Comparison of ENCODE assay signal across 8 cellular contexts in the genomic region with DNA sequence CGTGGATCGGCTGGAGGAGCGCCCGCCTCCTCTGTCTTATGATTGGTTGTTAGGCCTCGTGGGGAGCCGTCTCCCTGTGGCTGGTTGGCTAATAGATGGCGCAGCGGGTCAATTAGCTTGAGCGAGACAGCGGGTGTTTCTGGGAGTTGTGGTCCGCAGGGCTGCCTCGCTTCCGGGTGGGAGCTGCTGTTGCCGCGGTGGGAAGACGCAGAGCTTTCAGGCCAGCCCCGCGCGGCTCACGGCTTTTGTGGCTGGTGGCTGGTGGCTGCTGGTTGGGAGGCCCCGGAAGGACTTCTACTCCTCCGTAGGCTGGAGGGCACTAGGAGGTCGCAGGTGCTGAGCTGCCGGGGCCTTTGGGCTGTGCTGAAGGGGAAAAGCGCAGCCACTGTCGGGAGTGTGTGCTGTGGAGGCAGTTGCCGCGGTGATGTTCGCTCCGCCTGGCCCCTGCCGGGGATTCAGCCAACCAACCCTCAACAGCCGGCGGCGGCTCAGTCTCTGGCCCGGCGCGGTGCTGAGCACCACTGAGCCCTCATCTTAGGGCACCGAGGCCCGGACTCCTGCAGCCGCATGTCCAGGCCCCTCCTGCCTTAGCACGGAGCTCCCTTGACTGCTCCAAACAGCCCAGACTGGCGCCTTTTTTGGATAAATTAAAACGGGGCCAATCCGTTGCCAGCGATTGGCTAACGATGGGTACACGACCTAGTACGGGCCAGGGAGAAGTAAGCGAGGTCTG. TPM values are rescaled to one million over a fixed set of nuclear protein-coding genes. Genes with fewer than 3 reads are reported as not detected.
A peak's percentile ranks its signal among the peaks of the same experiment; 100 is the strongest.
DNase-seq lines count a peak whose midpoint lies in the region; ATAC-seq and TF ChIP-seq lines count a peak whose summit lies in the region.

No MANE protein-coding gene starts in this region.

- H3K4me1 Mint-ChIP-seq in T-cell: peaks cover 52 to 55% (median 52%) of the 10 kb centered on the region in 3 donors
- H3K4me1 Mint-ChIP-seq in progenitor cell of endocrine pancreas (ENCODE audit: low read depth): peaks cover 7% of the 10 kb centered on the region

- peak overlapping the region; percentile 94 for H3K4me3 ChIP-seq in left ventricle myocardium inferior

- intact Hi-C loops in left ventricle myocardium inferior (cut with micrococcal nuclease): no loop called here

- ATAC-seq in HG02852 (IDR thresholded peaks at IDR 0.05; ENCODE audit: unreplicated experiment): peak; percentile 84
- peak; percentile 83 to 84 (median 83) for ATAC-seq in T-cell (replicated peaks in 1 of 4)

- H3K9me3 Mint-ChIP-seq in T-cell: no peaks in the 10 kb centered on the region
- H3K9me3 Mint-ChIP-seq in progenitor cell of endocrine pancreas (ENCODE audit: low read depth): peaks cover 2% of the 10 kb centered on the region

- TF ChIP-seq CTCF in GM13977 (IDR thresholded peaks at IDR 0.05; ENCODE audit: extremely low read depth, insufficient read depth, missing control alignments) (no peak), left ventricle myocardium inferior (IDR thresholded peaks at IDR 0.05; ENCODE audit: borderline replicate concordance) (no peak), progenitor cell of endocrine pancreas (IDR thresholded peaks at IDR 0.05; ENCODE audit: unreplicated experiment) (no peak)

- H3K36me3 ChIP-seq in left ventricle myocardium inferior: no peaks in the 10 kb centered on the region

- H3K4me1 ChIP-seq in left ventricle myocardium inferior: peaks cover 39% of the 10 kb centered on the region

- CTCF ChIA-PET in T-cell (lab: Charles Lee): interaction anchor here (0.6 to 2.8 kb wide), 7 partner anchors 16 to 1985 kb away, joined by 3 to 32 read pairs (median 8); a partner anchor contains a TSS

- in situ Hi-C loops in GM13977 (cut with MboI; ENCODE audit: low pct_unique_long_range_greater_than_20kb, low sequenced_read_pairs, unreplicated experiment): no loop called here

- H3K27ac Mint-ChIP-seq in T-cell (peak overlapping the region; percentile 99), progenitor cell of endocrine pancreas (peak overlapping the region; percentile 98)

- H3K27me3 Mint-ChIP-seq in T-cell (no peaks in the 10 kb centered on the region), progenitor cell of endocrine pancreas (peaks cover 10% of the 10 kb centered on the region)

- DNase-seq in GM13977 (ENCODE audit: low spot score): peak; percentile 92
- peak; percentile 96 for DNase-seq in NCI-H1436 treated with DMSO at 0.1 percent for 48 hours (lab: John Stamatoyannopoulos, UW)
- DNase-seq in T-cell: peak; percentile 83 to 98 (median 96)
- peak; percentile 81 to 99 (median 97) for DNase-seq in amygdala (lab: John Stamatoyannopoulos, UW)
- DNase-seq in left ventricle myocardium inferior: peak; percentile 96
- DNase-seq in progenitor cell of endocrine pancreas (ENCODE audit: low spot score, unreplicated experiment): peak; percentile 87
- peak; percentile 97 for DNase-seq in ureter (ENCODE audit: low spot score)

- H3K4me3 Mint-ChIP-seq in T-cell (peak overlapping the region; percentile 92 to 97 (median 95)), progenitor cell of endocrine pancreas (ENCODE audit: low read depth) (peak overlapping the region; percentile 98)

- H3K27me3 ChIP-seq in left ventricle myocardium inferior (ENCODE audit: low read depth): no peaks in the 10 kb centered on the region

- peak overlapping the region; percentile 97 for H3K27ac ChIP-seq in left ventricle myocardium inferior (replicated peaks)

- POLR2A ChIA-PET in T-cell (lab: Charles Lee): interaction anchor here (0.6 to 2.9 kb wide), 4 partner anchors 20 to 1075 kb away, joined by 3 to 21 read pairs (median 3); a partner anchor contains a TSS

- H3K36me3 Mint-ChIP-seq in T-cell: no peaks in the 10 kb centered on the region
- peaks cover 1% of the 10 kb centered on the region for H3K36me3 Mint-ChIP-seq in progenitor cell of endocrine pancreas (ENCODE audit: insufficient read depth)

- H3K9me3 ChIP-seq in left ventricle myocardium inferior (replicated peaks): no peaks in the 10 kb centered on the region

RNA-seq across cellular contexts. Expression of a gene that starts 0.7 kb away (rescaled TPM):
- total RNA-seq in T-cell (10 to 100 TPM in 4 of 5 donors, 1 to 10 TPM in 1; 7.6 to 14.6 (median 12.3) TPM), left ventricle myocardium inferior (1.7 TPM), progenitor cell of endocrine pancreas (3.6 and 3.7 TPM in 2 replicates), ureter (11.6 TPM)

RNA-seq across cellular contexts. Expression of a gene that starts 24.9 kb away (rescaled TPM):
- total RNA-seq in T-cell: 10 to 100 TPM; 32.4 to 40.7 (median 35.4) TPM
- total RNA-seq in left ventricle myocardium inferior: 69.2 TPM
- total RNA-seq in progenitor cell of endocrine pancreas: 80.8 TPM in 2 replicates
- 71.9 TPM for total RNA-seq in ureter

Comparison
In these comparisons a context has a peak if more than half of its experiments do, and no peak if none do; other contexts are left out.
1. Peak in every context shown above with its lines: DNase-seq, ATAC-seq, H3K4me3 ChIP-seq and H3K27ac ChIP-seq.